12 cellular contexts compared by ENCODE assay signal in genomic region chr2:73972846-73973245, GRCh38. TPM values are rescaled to one million over a fixed set of nuclear protein-coding genes. Genes with fewer than 3 reads are reported as not detected.
DNase-seq lines count a peak whose midpoint lies in the region; ATAC-seq, FAIRE-seq and TF ChIP-seq lines count a peak whose summit lies in the region.
"Had no signal": no experiment of that assay in that cellular context is flagged by ENCODE, and none has a peak within 500 bp of the region (broad histone marks: within the 10 kb centered on the region; RNA-seq: fewer than 3 reads in every experiment).

No MANE protein-coding gene starts in this region.

- H3K27ac ChIP-seq in neural progenitor cell, result no peak overlapping the region

- H2AFZ ChIP-seq in neural progenitor cell (replicated peaks), result no peak overlapping the region

- no peaks in the 10 kb centered on the region for H3K36me3 ChIP-seq in neural progenitor cell
- H3K36me3 ChIP-seq: spleen had no signal

- no peaks in the 10 kb centered on the region for H3K9me3 ChIP-seq in neural progenitor cell (ENCODE audit: low read depth)
- H3K9me3 ChIP-seq: spleen had no signal

- no peaks in the 10 kb centered on the region for H4K20me1 ChIP-seq in neural progenitor cell (ENCODE audit: low read depth)

- H3F3A ChIP-seq in neural progenitor cell (ENCODE audit: low read depth), result no peaks in the 10 kb centered on the region

- no peak for DNase-seq in GM12892 (ENCODE audit: insufficient read length)
- peak; percentile 34 for DNase-seq in SIG-M5 (lab: John Stamatoyannopoulos, UW)
- DNase-seq in neural progenitor cell (ENCODE audit: low spot score), result no peak
- no peak for DNase-seq in AG20443 (ENCODE audit: low spot score)
- DNase-seq in activated CD4-positive, alpha-beta memory T cell treated with anti-CD3 and anti-CD28 coated beads, Interleukin-2, amount 10 ng/mL, durations not matched to agents 7 days and 5 days, result no peak
- DNase-seq: activated CD4-positive, alpha-beta T cell treated with anti-CD3 and anti-CD28 coated beads, Interleukin-2, amount 50 U/mL, for 4 hours; activated effector memory CD4-positive, alpha-beta T cell treated with Interleukin-2 at 50 U/mL for 16 hours; GDM1; spleen had no signal

- H3K27me3 Mint-ChIP-seq in neural progenitor cell (ENCODE audit: insufficient read depth, low read depth), result peaks cover 19% of the 10 kb centered on the region
- H3K27me3 Mint-ChIP-seq in activated CD4-positive, alpha-beta memory T cell treated with anti-CD3 and anti-CD28 coated beads, Interleukin-2, amount 10 ng/mL, durations not matched to agents 7 days and 5 days, result peaks cover 2% of the 10 kb centered on the region

- no peak overlapping the region for H3K4me3 ChIP-seq in neural progenitor cell
- H3K4me3 ChIP-seq: spleen had no signal

- H3K9me3 Mint-ChIP-seq in neural progenitor cell, result no peaks in the 10 kb centered on the region
- no peaks in the 10 kb centered on the region for H3K9me3 Mint-ChIP-seq in activated CD4-positive, alpha-beta memory T cell treated with anti-CD3 and anti-CD28 coated beads, Interleukin-2, amount 10 ng/mL, durations not matched to agents 7 days and 5 days
- H3K9me3 Mint-ChIP-seq: T-helper 1 cell treated with Interleukin-12 subunit alpha and Interleukin-12 subunit beta and Interleukin-4 antibody, amounts not matched to agents 30 μg/mL and 1 μg/mL, for 36 hours had no signal

- no peak for TF ChIP-seq POLR2A in GM12892 (IDR thresholded peaks at IDR 0.05; ENCODE audit: low read depth, low read length)

- H3K27me3 ChIP-seq in neural progenitor cell, result peaks cover 27% of the 10 kb centered on the region
- H3K27me3 ChIP-seq: spleen had no signal

- peak; percentile 40 for ATAC-seq in HG03442 (IDR thresholded peaks at IDR 0.05; ENCODE audit: unreplicated experiment)
- ATAC-seq in GM18861 (IDR thresholded peaks at IDR 0.05; ENCODE audit: unreplicated experiment), result no peak

- no peaks in the 10 kb centered on the region for H3K36me3 Mint-ChIP-seq in neural progenitor cell
- H3K36me3 Mint-ChIP-seq in activated CD4-positive, alpha-beta memory T cell treated with anti-CD3 and anti-CD28 coated beads, Interleukin-2, amount 10 ng/mL, durations not matched to agents 7 days and 5 days (ENCODE audit: low read depth), result no peaks in the 10 kb centered on the region

- H3K4me1 Mint-ChIP-seq in neural progenitor cell, result peaks cover 7% of the 10 kb centered on the region
- peaks cover 36% of the 10 kb centered on the region for H3K4me1 Mint-ChIP-seq in activated CD4-positive, alpha-beta memory T cell treated with anti-CD3 and anti-CD28 coated beads, Interleukin-2, amount 10 ng/mL, durations not matched to agents 7 days and 5 days

- H3K4me3 Mint-ChIP-seq in neural progenitor cell, result peak overlapping the region; percentile 43
- no peak overlapping the region for H3K4me3 Mint-ChIP-seq in activated CD4-positive, alpha-beta memory T cell treated with anti-CD3 and anti-CD28 coated beads, Interleukin-2, amount 10 ng/mL, durations not matched to agents 7 days and 5 days
- H3K4me3 Mint-ChIP-seq: T-helper 1 cell treated with Interleukin-12 subunit alpha and Interleukin-12 subunit beta and Interleukin-4 antibody, amounts not matched to agents 30 μg/mL and 1 μg/mL, for 36 hours had no signal

- H3K27ac Mint-ChIP-seq in neural progenitor cell, result no peak overlapping the region
- H3K27ac Mint-ChIP-seq in activated CD4-positive, alpha-beta memory T cell treated with anti-CD3 and anti-CD28 coated beads, Interleukin-2, amount 10 ng/mL, durations not matched to agents 7 days and 5 days, result no peak overlapping the region
- H3K27ac Mint-ChIP-seq: T-helper 1 cell treated with Interleukin-12 subunit alpha and Interleukin-12 subunit beta and Interleukin-4 antibody, amounts not matched to agents 30 μg/mL and 1 μg/mL, for 36 hours had no signal

- CTCF ChIA-PET in activated CD4-positive, alpha-beta memory T cell treated with anti-CD3 and anti-CD28 coated beads, Interleukin-2, amount 10 ng/mL, durations not matched to agents 7 days and 5 days (lab: Charles Lee), result interaction anchor here (1.4 kb wide), 1 partner anchor 23 kb away, joined by 4 read pairs; no protein-coding TSS in a partner anchor

- H3K79me2 ChIP-seq in neural progenitor cell (ENCODE audit: low read depth), result no peaks in the 10 kb centered on the region

- FAIRE-seq in GM12892 (lab: Jason Lieb, UNC), result peak; percentile 44

- H3K4me2 ChIP-seq in neural progenitor cell, result no peak overlapping the region

- TF ChIP-seq CTCF in neural progenitor cell (IDR thresholded peaks at IDR 0.05), result no peak

- POLR2A ChIA-PET in activated CD4-positive, alpha-beta memory T cell treated with anti-CD3 and anti-CD28 coated beads, Interleukin-2, amount 10 ng/mL, durations not matched to agents 7 days and 5 days (lab: Charles Lee), result no interaction called here

- H3K4me1 ChIP-seq in neural progenitor cell, result no peaks in the 10 kb centered on the region

- no peak overlapping the region for H3K9ac ChIP-seq in neural progenitor cell

RNA-seq across cellular contexts. Expression of gene TET3, which starts 11.9 kb away (rescaled TPM):
- polyA plus RNA-seq in GM12892 (2012; ENCODE audit: missing spikeins), result 12.0 TPM
- 6.2 and 9.1 TPM in 2 replicates for total RNA-seq in neural progenitor cell (ENCODE audit: low replicate concordance)
- 10 to 100 TPM; 10.1 to 10.7 TPM for total RNA-seq in activated CD4-positive, alpha-beta memory T cell treated with anti-CD3 and anti-CD28 coated beads, Interleukin-2, amount 10 ng/mL, durations not matched to agents 7 days and 5 days

RNA-seq across cellular contexts. Expression of gene DGUOK, which starts 46.2 kb away (rescaled TPM):
- 76.7 TPM for polyA plus RNA-seq in GM12892 (2012; ENCODE audit: missing spikeins)
- total RNA-seq in neural progenitor cell (ENCODE audit: low replicate concordance), result 79.0 and 85.5 TPM in 2 replicates
- 10 to 100 TPM; 75.6 to 76.3 TPM for total RNA-seq in activated CD4-positive, alpha-beta memory T cell treated with anti-CD3 and anti-CD28 coated beads, Interleukin-2, amount 10 ng/mL, durations not matched to agents 7 days and 5 days
